Comparison of ENCODE assay signal across 8 cellular contexts in genomic region chr17:59845595-59846390, GRCh38. TPM values are rescaled to one million over a fixed set of nuclear protein-coding genes. Genes with fewer than 3 reads are reported as not detected.
A peak's percentile ranks its signal among the peaks of the same experiment; 100 is the strongest.
DNase-seq lines count a peak whose midpoint lies in the region; TF ChIP-seq lines count a peak whose summit lies in the region.

No MANE protein-coding gene starts in this region.

- H3K4me1 Mint-ChIP-seq in activated CD4-positive, alpha-beta T cell treated with anti-CD3 and anti-CD28 coated beads, Interleukin-2, amount 10 ng/mL, durations not matched to agents 24 days and 14 days: peaks cover 55% of the 10 kb centered on the region

- no peak overlapping the region for H2AFZ ChIP-seq in fibroblast of lung (ENCODE audit: low read length)
- H2AFZ ChIP-seq in osteoblast (ENCODE audit: low read length): no peak overlapping the region

- H3K4me3 ChIP-seq in fibroblast of lung (replicated peaks in 1 of 4; ENCODE audit: control extremely low read depth in 1 of 4, insufficient read depth in 1 of 4, low read depth in 3 of 4, low read length in 4 of 4) (no peak overlapping the region), osteoblast (ENCODE audit: insufficient read depth, low read length) (no peak overlapping the region)

- H3K27me3 ChIP-seq in fibroblast of lung (ENCODE audit: control insufficient read depth, insufficient read depth, low read length) (no peaks in the 10 kb centered on the region), osteoblast (ENCODE audit: insufficient read depth, low read length) (no peaks in the 10 kb centered on the region)

- peaks cover 2% of the 10 kb centered on the region for H3K27me3 Mint-ChIP-seq in activated CD4-positive, alpha-beta T cell treated with anti-CD3 and anti-CD28 coated beads, Interleukin-2, amount 10 ng/mL, durations not matched to agents 24 days and 14 days

- DNase-seq in SIG-M5 treated with dmso at 0.1 percent for 504 hours (lab: John Stamatoyannopoulos, UW; ENCODE audit: unreplicated experiment) (peak; percentile 100), SIG-M5 (lab: John Stamatoyannopoulos, UW) (no peak), NCI-H2081 (lab: John Stamatoyannopoulos, UW) (peak; percentile 94 to 100), fibroblast of lung (ENCODE audit: low read depth in 2 of 2) (peak; percentile 92 to 93), osteoblast (ENCODE audit: insufficient read length, low spot score, missing footprints) (no peak), 8988T (no peak), T-helper 9 cell (no peak)
- DNase-seq in activated CD4-positive, alpha-beta T cell treated with anti-CD3 and anti-CD28 coated beads, Interleukin-2, amount 10 ng/mL, durations not matched to agents 24 days and 14 days: peak; percentile 78

- no peak for TF ChIP-seq CTCF in fibroblast of lung (conservative IDR thresholded peaks at IDR 0.05 in 1 of 2, IDR thresholded peaks at IDR 0.05 in 1 of 2; ENCODE audit: low read depth in 1 of 2, low read length in 2 of 2)
- no peak for TF ChIP-seq CTCF in osteoblast (IDR thresholded peaks at IDR 0.05; ENCODE audit: extremely low read depth, low read depth, low read length)

- peaks cover 15% of the 10 kb centered on the region for H3K79me2 ChIP-seq in fibroblast of lung (ENCODE audit: control insufficient read depth, insufficient read depth, low read length)
- H3K79me2 ChIP-seq in osteoblast (ENCODE audit: insufficient read depth, low read length): peaks cover 9% of the 10 kb centered on the region

- H3K27ac Mint-ChIP-seq in activated CD4-positive, alpha-beta T cell treated with anti-CD3 and anti-CD28 coated beads, Interleukin-2, amount 10 ng/mL, durations not matched to agents 24 days and 14 days: peak overlapping the region; percentile 92

- peak overlapping the region; percentile 77 for H3K4me3 Mint-ChIP-seq in activated CD4-positive, alpha-beta T cell treated with anti-CD3 and anti-CD28 coated beads, Interleukin-2, amount 10 ng/mL, durations not matched to agents 24 days and 14 days

- H3K27ac ChIP-seq in fibroblast of lung (ENCODE audit: insufficient read depth, low read length) (peak overlapping the region; percentile 90), osteoblast (ENCODE audit: low read depth, low read length) (peak overlapping the region; percentile 99)

- H4K20me1 ChIP-seq in fibroblast of lung (ENCODE audit: control insufficient read depth, extremely low read depth, insufficient read depth, low read length) (no peaks in the 10 kb centered on the region), osteoblast (ENCODE audit: insufficient read depth, low read length) (no peaks in the 10 kb centered on the region)

- H3K9me3 Mint-ChIP-seq in activated CD4-positive, alpha-beta T cell treated with anti-CD3 and anti-CD28 coated beads, Interleukin-2, amount 10 ng/mL, durations not matched to agents 24 days and 14 days: peaks cover 5% of the 10 kb centered on the region

- H3K4me2 ChIP-seq in fibroblast of lung (ENCODE audit: extremely low read depth, insufficient read depth, low read length): no peak overlapping the region
- peak overlapping the region; percentile 70 for H3K4me2 ChIP-seq in osteoblast (ENCODE audit: insufficient read depth, low read length)

- H3K9me3 ChIP-seq in fibroblast of lung (ENCODE audit: control insufficient read depth, insufficient read depth, low read depth, low read length) (no peaks in the 10 kb centered on the region), osteoblast (ENCODE audit: low read depth, low read length) (no peaks in the 10 kb centered on the region)

- H3K9ac ChIP-seq in fibroblast of lung (ENCODE audit: insufficient read depth, low read length): no peak overlapping the region

- H3K4me1 ChIP-seq in fibroblast of lung (ENCODE audit: control insufficient read depth, extremely low read depth, insufficient read depth, low read length) (peaks cover 10% of the 10 kb centered on the region), osteoblast (ENCODE audit: insufficient read depth, low read length) (peaks cover 32% of the 10 kb centered on the region)

- intact Hi-C loops in activated CD4-positive, alpha-beta T cell treated with anti-CD3 and anti-CD28 coated beads, Interleukin-2, amount 10 ng/mL, durations not matched to agents 24 days and 14 days (cut with micrococcal nuclease): loop anchor here (1.0 to 10.0 kb wide), 5 partner anchors 49 to 228 kb away; partner anchors contain the start of genes CLTC, PTRH2, RPS6KB1 and TUBD1

- peaks cover 26% of the 10 kb centered on the region for H3K36me3 Mint-ChIP-seq in activated CD4-positive, alpha-beta T cell treated with anti-CD3 and anti-CD28 coated beads, Interleukin-2, amount 10 ng/mL, durations not matched to agents 24 days and 14 days (ENCODE audit: low read depth)

- H3K36me3 ChIP-seq in fibroblast of lung (ENCODE audit: control insufficient read depth, insufficient read depth, low read length) (peaks cover 2% of the 10 kb centered on the region), osteoblast (ENCODE audit: insufficient read depth, low read length) (peaks cover 7% of the 10 kb centered on the region)

RNA-seq across cellular contexts. Expression of gene TUBD1, which starts 47.0 kb away (rescaled TPM):
- 11.0 and 12.1 TPM in 2 replicates for total RNA-seq in activated CD4-positive, alpha-beta T cell treated with anti-CD3 and anti-CD28 coated beads, Interleukin-2, amount 10 ng/mL, durations not matched to agents 24 days and 14 days
- total RNA-seq in fibroblast of lung (4.6 and 5.6 TPM in 2 replicates), osteoblast (4.0 and 4.4 TPM in 2 replicates)
- polyA plus RNA-seq in fibroblast of lung: 3.6 TPM in 2 replicates
- polyA plus RNA-seq in fibroblast of lung (2012): 2.5 and 3.0 TPM in 2 replicates
- 0.75 TPM in 1 of 2 replicates, not detected in the other for polyA minus RNA-seq in fibroblast of lung (ENCODE audit: low replicate concordance)

RNA-seq across cellular contexts. Expression of gene RPS6KB1, which starts 47.1 kb away (rescaled TPM):
- total RNA-seq in activated CD4-positive, alpha-beta T cell treated with anti-CD3 and anti-CD28 coated beads, Interleukin-2, amount 10 ng/mL, durations not matched to agents 24 days and 14 days: 64.0 and 66.4 TPM in 2 replicates
- total RNA-seq in fibroblast of lung (21.3 and 21.6 TPM in 2 replicates), osteoblast (29.0 and 30.4 TPM in 2 replicates)
- polyA plus RNA-seq in fibroblast of lung: 14.8 and 16.0 TPM in 2 replicates
- 16.9 and 20.7 TPM in 2 replicates for polyA plus RNA-seq in fibroblast of lung (2012)
- 0.67 and 1.0 TPM in 2 replicates for polyA minus RNA-seq in fibroblast of lung (ENCODE audit: low replicate concordance)

Comparison
In these comparisons a context has a peak if more than half of its experiments do, and no peak if none do; other contexts are left out.
1. DNase-seq: peak in SIG-M5 treated with dmso at 0.1 percent for 504 hours (single experiment), NCI-H2081 (2 of 2), activated CD4-positive, alpha-beta T cell treated with anti-CD3 and anti-CD28 coated beads, Interleukin-2, amount 10 ng/mL, durations not matched to agents 24 days and 14 days (single experiment) and fibroblast of lung (2 of 2); none in SIG-M5 (single experiment), osteoblast (single experiment), 8988T (single experiment) and T-helper 9 cell (single experiment).